Comparison of ENCODE assay signal across 10 cellular contexts in genomic region chr6:135231469-135231844, GRCh38.
A peak's percentile ranks its signal among the peaks of the same experiment; 100 is the strongest.
DNase-seq lines count a peak whose midpoint lies in the region; ATAC-seq and TF ChIP-seq lines count a peak whose summit lies in the region.
"Had no signal": no experiment of that assay in that cellular context is flagged by ENCODE, and none has a peak within 500 bp of the region (broad histone marks: within the 10 kb centered on the region; RNA-seq: fewer than 3 reads in every experiment).

No MANE protein-coding gene starts in this region.

- no peak overlapping the region for H3K4me3 ChIP-seq in SK-N-MC
- no peak overlapping the region for H3K4me3 ChIP-seq in fibroblast of pulmonary artery (replicated peaks; ENCODE audit: low read depth, low read length)
- no peak overlapping the region for H3K4me3 ChIP-seq in tibial artery

- ATAC-seq in GM18517 (IDR thresholded peaks at IDR 0.05; ENCODE audit: unreplicated experiment), result peak; percentile 48
- peak; percentile 39 for ATAC-seq in GM21825 (IDR thresholded peaks at IDR 0.05; ENCODE audit: unreplicated experiment)
- no peak for ATAC-seq in HG02981 (IDR thresholded peaks at IDR 0.05; ENCODE audit: unreplicated experiment)
- no peak for ATAC-seq in HG03025 (IDR thresholded peaks at IDR 0.05; ENCODE audit: low FRiP score, unreplicated experiment)
- ATAC-seq: left lobe of liver had no signal

- CTCF ChIA-PET in HEK293T (lab: Yijun Ruan, JAX), result no interaction called here

- POLR2A ChIA-PET in HEK293T (lab: Yijun Ruan, JAX), result no interaction called here

- H3K9me3 ChIP-seq in SK-N-MC (ENCODE audit: low read depth, low read length), result no peaks in the 10 kb centered on the region
- H3K9me3 ChIP-seq in tibial artery, result no peaks in the 10 kb centered on the region

- H3K4me1 ChIP-seq in tibial artery, result no peaks in the 10 kb centered on the region

- H3K9ac ChIP-seq in SK-N-MC (ENCODE audit: insufficient read length), result no peak overlapping the region

- H3K27me3 ChIP-seq in tibial artery, result no peaks in the 10 kb centered on the region

- no peak for DNase-seq in SK-N-MC (ENCODE audit: low read depth, low spot score)
- DNase-seq in fibroblast of pulmonary artery (ENCODE audit: low read depth), result peak; percentile 14
- no peak for DNase-seq in HEK293T (ENCODE audit: extremely low spot score)
- no peak for DNase-seq in tibial artery
- DNase-seq: T1000 had no signal

- H3K36me3 ChIP-seq in SK-N-MC (ENCODE audit: insufficient read depth, low read length), result no peaks in the 10 kb centered on the region
- no peaks in the 10 kb centered on the region for H3K36me3 ChIP-seq in tibial artery

- TF ChIP-seq CTCF in fibroblast of pulmonary artery (IDR thresholded peaks at IDR 0.05; ENCODE audit: low read length, missing control alignments) (no peak), tibial artery (IDR thresholded peaks at IDR 0.05) (no peak)

- H3K27ac ChIP-seq in SK-N-MC, result peak overlapping the region; percentile 38; the same call in 1 of the 2 replicates
- H3K27ac ChIP-seq in tibial artery, result no peak overlapping the region

- intact Hi-C loops in tibial artery (cut with DNase I; ENCODE audit: low total_unique reads), result no loop called here

TF ChIP-seq in HEK293T, 16 proteins besides CTCF, POLR2A, EP300 and RAD21:
- TF ChIP-seq FOXK2 (IDR thresholded peaks at IDR 0.05) (no peak), ELF4 (IDR thresholded peaks at IDR 0.05) (no peak), NFRKB (IDR thresholded peaks at IDR 0.05) (no peak), ARNT (IDR thresholded peaks at IDR 0.05) (no peak), FOXM1 (IDR thresholded peaks at IDR 0.05; ENCODE audit: borderline replicate concordance) (no peak), LEF1 (IDR thresholded peaks at IDR 0.05; ENCODE audit: borderline replicate concordance) (no peak), SUZ12 (IDR thresholded peaks at IDR 0.05) (no peak), BHLHE40 (IDR thresholded peaks at IDR 0.05; ENCODE audit: borderline replicate concordance) (no peak), TARDBP (IDR thresholded peaks at IDR 0.05) (no peak), L3MBTL2 (conservative IDR thresholded peaks at IDR 0.05) (no peak)
- TF ChIP-seq, protein P1, sequence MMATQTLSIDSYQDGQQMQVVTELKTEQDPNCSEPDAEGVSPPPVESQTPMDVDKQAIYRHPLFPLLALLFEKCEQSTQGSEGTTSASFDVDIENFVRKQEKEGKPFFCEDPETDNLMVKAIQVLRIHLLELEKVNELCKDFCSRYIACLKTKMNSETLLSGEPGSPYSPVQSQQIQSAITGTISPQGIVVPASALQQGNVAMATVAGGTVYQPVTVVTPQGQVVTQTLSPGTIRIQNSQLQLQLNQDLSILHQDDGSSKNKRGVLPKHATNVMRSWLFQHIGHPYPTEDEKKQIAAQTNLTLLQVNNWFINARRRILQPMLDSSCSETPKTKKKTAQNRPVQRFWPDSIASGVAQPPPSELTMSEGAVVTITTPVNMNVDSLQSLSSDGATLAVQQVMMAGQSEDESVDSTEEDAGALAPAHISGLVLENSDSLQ (IDR thresholded peaks at IDR 0.05), result no peak
TF ChIP-seq in HEK293T: peak in this region for 0.

Comparison
In these comparisons a context has a peak if more than half of its experiments do, and no peak if none do; other contexts are left out.
1. ATAC-seq: peak in GM18517 (single experiment) and GM21825 (single experiment); none in HG02981 (single experiment) and HG03025 (single experiment).